ENCODE assay signal across 8 cellular contexts in the genomic region with DNA sequence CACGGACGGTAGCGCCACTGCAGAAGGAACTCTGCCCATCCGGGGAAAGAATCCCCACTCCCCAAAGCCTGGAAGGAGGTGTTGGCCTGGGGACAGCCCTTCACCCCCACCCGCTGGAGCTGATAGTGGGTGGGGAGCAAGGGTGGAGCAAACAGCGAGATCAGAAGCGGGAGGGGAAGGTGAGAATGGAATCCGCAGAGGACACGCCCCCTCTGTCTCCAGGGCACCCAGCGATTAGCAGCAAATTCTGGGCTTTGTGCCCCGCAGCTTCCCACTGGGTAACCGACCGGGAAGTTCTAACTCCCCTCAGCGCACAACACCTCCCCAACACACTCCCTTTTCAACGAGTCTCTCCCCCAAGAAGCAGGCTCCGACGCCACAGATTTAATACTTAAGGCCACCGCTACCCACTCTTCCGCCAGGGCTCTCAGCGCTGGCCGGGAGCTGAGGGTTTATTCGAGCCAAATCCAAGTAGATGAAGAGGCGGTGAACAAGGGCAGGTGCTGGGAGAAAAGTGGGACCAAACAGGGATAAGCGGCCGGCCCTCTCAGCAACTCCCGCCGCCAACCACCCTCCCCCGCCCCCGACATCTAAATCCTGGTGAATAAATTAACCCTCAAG. TPM values are rescaled to one million over a fixed set of nuclear protein-coding genes. Genes with fewer than 3 reads are reported as not detected.
DNase-seq lines count a peak whose midpoint lies in the region; ATAC-seq, FAIRE-seq and TF ChIP-seq lines count a peak whose summit lies in the region.

No MANE protein-coding gene starts in this region.

- ATAC-seq in right lobe of liver, result peak; percentile 1 to 34 (median 18)

- H3K36me3 ChIP-seq in ACC112 (ENCODE audit: insufficient read depth, low read length) (no peaks in the 10 kb centered on the region), OCI-LY3 (replicated peaks; ENCODE audit: low read depth, low read length) (no peaks in the 10 kb centered on the region), right lobe of liver (no peaks in the 10 kb centered on the region), thymus (ENCODE audit: control insufficient read depth, insufficient read depth) (no peaks in the 10 kb centered on the region)

- TF ChIP-seq POLR2A in right lobe of liver (IDR thresholded peaks at IDR 0.05), result peak; percentile 13

- H3K9ac ChIP-seq in OCI-LY3 (ENCODE audit: low read length), result peak overlapping the region; percentile 40; the same call in 1 of the 2 replicates

- H3K4me3 ChIP-seq in ACC112 (ENCODE audit: low read depth, low read length) (peak overlapping the region; percentile 87), OCI-LY3 (ENCODE audit: low read length) (peak overlapping the region; percentile 80), right lobe of liver (peak overlapping the region; percentile 70 to 89 (median 89)), thymus (ENCODE audit: low read length) (peak overlapping the region; percentile 83)

- H3K9me3 ChIP-seq in OCI-LY3 (ENCODE audit: insufficient read depth, low read length), result no peaks in the 10 kb centered on the region
- H3K9me3 ChIP-seq in right lobe of liver, result no peaks in the 10 kb centered on the region
- no peaks in the 10 kb centered on the region for H3K9me3 ChIP-seq in thymus (ENCODE audit: control insufficient read depth)

- H3K79me2 ChIP-seq in ACC112 (ENCODE audit: control insufficient read depth, insufficient read depth, low read length, unreplicated experiment), result no peaks in the 10 kb centered on the region
- H3K79me2 ChIP-seq in OCI-LY3 (ENCODE audit: low read length), result no peaks in the 10 kb centered on the region

- no peak for TF ChIP-seq CTCF in OCI-LY3 (IDR thresholded peaks at IDR 0.05; ENCODE audit: low read depth, low read length)
- no peak for TF ChIP-seq CTCF in right lobe of liver (IDR thresholded peaks at IDR 0.05)

- H3K27me3 ChIP-seq in ACC112 (ENCODE audit: insufficient read depth, low read length) (no peaks in the 10 kb centered on the region), OCI-LY3 (ENCODE audit: low read depth, low read length) (no peaks in the 10 kb centered on the region), right lobe of liver (no peaks in the 10 kb centered on the region), thymus (ENCODE audit: control insufficient read depth, insufficient read depth) (peaks cover 4% of the 10 kb centered on the region)

- H3K4me2 ChIP-seq in OCI-LY3 (ENCODE audit: low read length), result peak overlapping the region; percentile 67

- no peak overlapping the region for H3K27ac ChIP-seq in ACC112 (ENCODE audit: low read depth, low read length)
- no peak overlapping the region for H3K27ac ChIP-seq in OCI-LY3 (ENCODE audit: low read length)
- peak overlapping the region; percentile 10 for H3K27ac ChIP-seq in cingulate gyrus (ENCODE audit: low read depth, low read length)
- peak overlapping the region in 2 of 3 donors; percentile 67 to 82 for H3K27ac ChIP-seq in right lobe of liver
- peak overlapping the region; percentile 26 for H3K27ac ChIP-seq in thymus (ENCODE audit: low read depth)

- DNase-seq in GM18507 (ENCODE audit: extremely low spot score, insufficient read length, low read depth) (no peak), right lobe of liver (peak in 2 of 3 donors; percentile 70 to 74), SIG-M5 treated with dmso at 0.1 percent for 504 hours (lab: John Stamatoyannopoulos, UW; ENCODE audit: unreplicated experiment) (no peak), HPDE6-E6E7 (ENCODE audit: extremely low spot score) (no peak)

- 9% methylated on average over 29 of the region's 29 CpGs for WGBS in right lobe of liver (ENCODE audit: insufficient coverage, low coverage, low lambda C conversion rate, missing lambda C conversion rate)
- 11% methylated on average over 29 of the region's 29 CpGs for WGBS in thymus

- intact Hi-C loops in right lobe of liver (cut with DNase I), result loop anchor here (5.0 to 10.0 kb wide), 2 partner anchors 70 to 72 kb away; partner anchors contain the start of gene WDR25 (in 2 of the 2)

- FAIRE-seq in GM18507 (lab: Jason Lieb, UNC), result peak; percentile 52

- H4K20me1 ChIP-seq in OCI-LY3 (ENCODE audit: insufficient read depth, low read length), result no peaks in the 10 kb centered on the region

- peak overlapping the region; percentile 59 for H2AFZ ChIP-seq in ACC112 (ENCODE audit: low read length, unreplicated experiment)
- H2AFZ ChIP-seq in OCI-LY3 (ENCODE audit: low read depth, low read length), result no peak overlapping the region

- H3K4me1 ChIP-seq in ACC112 (ENCODE audit: control insufficient read depth, insufficient read depth, low read length, unreplicated experiment) (peaks cover 7% of the 10 kb centered on the region), OCI-LY3 (ENCODE audit: low read length) (no peaks in the 10 kb centered on the region), right lobe of liver (peaks cover 0 to 17% (median 6%) of the 10 kb centered on the region in 4 donors), thymus (ENCODE audit: control insufficient read depth, insufficient read depth, low read length) (peaks cover 6% of the 10 kb centered on the region)

RNA-seq across cellular contexts. Expression of gene SLC25A29, which starts 1.3 kb away (rescaled TPM):
- 10 to 100 TPM; 14.1 to 30.3 (median 18.2) TPM for total RNA-seq in right lobe of liver
- polyA plus RNA-seq in thymus, result 90.3 TPM

RNA-seq across cellular contexts. Expression of gene SLC25A47, which starts 18.2 kb away (rescaled TPM):
- 100 to 1,000 TPM in 4 of 6 experiments, 10 to 100 TPM in 2; 74.8 to 378 (median 229) TPM for total RNA-seq in right lobe of liver
- polyA plus RNA-seq in thymus, result 0.09 TPM

Comparison
In these comparisons a context has a peak if more than half of its experiments do, and no peak if none do; other contexts are left out.
1. H3K27ac ChIP-seq: peak in cingulate gyrus (single experiment), right lobe of liver (2 of 3) and thymus (single experiment); none in ACC112 (single experiment) and OCI-LY3 (single experiment).
2. DNase-seq: peak in right lobe of liver (2 of 3); none in GM18507 (single experiment), SIG-M5 treated with dmso at 0.1 percent for 504 hours (single experiment) and HPDE6-E6E7 (single experiment).
3. Peak in every context shown above with its lines, with median percentiles within 50 percentile points of each other: H3K4me3 ChIP-seq.